Comparison of ENCODE assay signal across 21 cellular contexts in the genomic region with DNA sequence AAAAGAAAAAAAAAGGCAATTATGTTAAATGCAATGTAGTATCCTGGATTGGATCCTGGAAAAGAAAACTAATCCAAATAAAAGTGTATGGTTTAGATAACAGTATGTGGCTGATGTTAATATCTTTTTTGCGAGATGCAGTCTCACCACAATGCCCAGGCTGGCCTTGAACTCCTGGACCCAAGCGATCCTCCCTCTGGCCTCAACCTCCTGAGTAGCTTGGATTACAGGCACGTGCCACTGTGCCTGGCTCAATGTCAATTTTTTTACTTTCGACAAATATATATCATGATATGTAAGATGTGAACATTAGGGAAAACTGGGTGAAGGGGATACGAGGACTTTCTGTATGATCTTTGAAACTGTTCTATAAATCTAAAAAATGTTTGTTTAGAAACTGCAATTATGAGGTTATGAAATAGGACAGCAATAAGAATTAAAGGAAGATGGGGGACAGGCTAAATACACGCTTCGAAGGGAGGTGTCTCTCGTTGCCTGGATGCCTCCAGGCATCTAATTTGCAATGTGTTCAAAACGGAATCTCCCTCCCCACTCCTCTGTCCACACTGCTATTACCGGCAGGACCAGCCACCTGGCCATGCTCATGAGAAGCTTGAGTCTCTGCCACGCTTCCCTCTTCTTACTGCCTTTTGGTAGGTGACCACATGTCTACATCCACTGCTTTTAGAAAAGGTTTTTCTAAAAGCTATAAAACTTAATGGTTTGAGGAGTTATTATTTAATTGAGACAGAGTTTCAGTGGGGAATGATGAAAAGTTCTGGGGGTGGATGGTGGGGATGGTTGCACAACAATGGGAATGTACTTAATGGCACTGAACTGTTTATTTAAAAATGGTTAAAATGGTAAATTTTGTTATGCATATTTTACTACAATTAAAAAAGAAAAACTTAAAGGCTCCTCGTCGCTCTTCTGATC. TPM values are rescaled to one million over a fixed set of nuclear protein-coding genes. Genes with fewer than 3 reads are reported as not detected.
"Had no signal": no experiment of that assay in that cellular context is flagged by ENCODE, and none has a peak within 500 bp of the region (broad histone marks: within the 10 kb centered on the region; RNA-seq: fewer than 3 reads in every experiment).

No MANE protein-coding gene starts in this region.

- H3K27me3 Mint-ChIP-seq: activated B cell treated with CpG ODN at 0.5 μM for 24 hours; activated CD4-positive, alpha-beta T cell treated with anti-CD3 and anti-CD28 coated beads, Interleukin-2, amount 10 ng/mL, durations not matched to agents 24 days and 14 days; stimulated activated naive CD8-positive, alpha-beta T cell treated with anti-CD3 and anti-CD28 coated beads, Interleukin-15, amount 100 ng/mL, for 72 hours had no signal

- H3K4me3 ChIP-seq: cardiac muscle cell, coronary artery, gastroesophageal sphincter, ovary, thoracic aorta had no signal

- H3K4me3 Mint-ChIP-seq: activated B cell treated with CpG ODN at 0.5 μM for 24 hours; activated CD4-positive, alpha-beta T cell treated with anti-CD3 and anti-CD28 coated beads, Interleukin-2, amount 10 ng/mL, durations not matched to agents 24 days and 14 days; stimulated activated naive CD8-positive, alpha-beta T cell treated with anti-CD3 and anti-CD28 coated beads, Interleukin-15, amount 100 ng/mL, for 72 hours had no signal

- H3K27me3 ChIP-seq: cardiac muscle cell, gastroesophageal sphincter, ovary had no signal

- H3K27ac ChIP-seq: cardiac muscle cell, coronary artery, gastroesophageal sphincter, ovary, thoracic aorta had no signal

- H3K9me3 ChIP-seq: gastroesophageal sphincter, ovary, thoracic aorta had no signal

- H3K36me3 ChIP-seq: cardiac muscle cell, gastroesophageal sphincter, ovary, thoracic aorta had no signal

- ATAC-seq: gastroesophageal sphincter; stimulated activated naive CD8-positive, alpha-beta T cell treated with anti-CD3 and anti-CD28 coated beads, Interleukin-15, amount 100 ng/mL, for 72 hours had no signal

- DNase-seq: activated B cell treated with CpG ODN at 0.5 μM for 24 hours; activated CD4-positive, alpha-beta T cell treated with anti-CD3 and anti-CD28 coated beads, Interleukin-2, amount 10 ng/mL, durations not matched to agents 24 days and 14 days; activated CD8-positive, alpha-beta memory T cell treated with anti-CD3 and anti-CD28 coated beads for 24 hours; activated naive CD4-positive, alpha-beta T cell treated with Interleukin-2 at 50 U/mL for 16 hours; effector CD4-positive, alpha-beta T cell; ovary; retina; stimulated activated CD4-positive, alpha-beta T cell treated with anti-CD3 and anti-CD28 coated beads, Interleukin-15, amount 100 ng/mL, for 24 hours; stimulated activated CD4-positive, alpha-beta T cell treated with anti-CD3 and anti-CD28 coated beads, Interleukin-4, amount 100 ng/mL, for 4 hours; stimulated activated naive CD8-positive, alpha-beta T cell treated with anti-CD3 and anti-CD28 coated beads, Interleukin-15, amount 100 ng/mL, for 72 hours had no signal

- H3K9me3 Mint-ChIP-seq: activated B cell treated with CpG ODN at 0.5 μM for 24 hours; activated CD4-positive, alpha-beta T cell treated with anti-CD3 and anti-CD28 coated beads, Interleukin-2, amount 10 ng/mL, durations not matched to agents 24 days and 14 days; stimulated activated naive CD8-positive, alpha-beta T cell treated with anti-CD3 and anti-CD28 coated beads, Interleukin-15, amount 100 ng/mL, for 72 hours had no signal

- H3K27ac Mint-ChIP-seq: activated B cell treated with CpG ODN at 0.5 μM for 24 hours; activated CD4-positive, alpha-beta T cell treated with anti-CD3 and anti-CD28 coated beads, Interleukin-2, amount 10 ng/mL, durations not matched to agents 24 days and 14 days; stimulated activated naive CD8-positive, alpha-beta T cell treated with anti-CD3 and anti-CD28 coated beads, Interleukin-15, amount 100 ng/mL, for 72 hours had no signal

RNA-seq across cellular contexts. Expression of a gene that starts 29.7 kb away (rescaled TPM):
- total RNA-seq: activated CD4-positive, alpha-beta T cell treated with anti-CD3 and anti-CD28 coated beads, Interleukin-2, amount 10 ng/mL, durations not matched to agents 24 days and 14 days; astrocyte; gastroesophageal sphincter; liver; mesenteric fat pad; ovary; skeletal muscle tissue; thoracic aorta; urinary bladder had no signal
- polyA plus RNA-seq: keratinocyte, liver, neural cell, ovary, urinary bladder had no signal
